Comparison of ENCODE assay signal across 16 cellular contexts in genomic region chrX:8319359-8319758, GRCh38.
DNase-seq lines count a peak whose midpoint lies in the region; ATAC-seq and TF ChIP-seq lines count a peak whose summit lies in the region.
"Had no signal": no experiment of that assay in that cellular context is flagged by ENCODE, and none has a peak within 500 bp of the region (broad histone marks: within the 10 kb centered on the region; RNA-seq: fewer than 3 reads in every experiment).

No MANE protein-coding gene starts in this region.

- H3K27me3 ChIP-seq in GM23338 (ENCODE audit: insufficient read depth): no peaks in the 10 kb centered on the region
- H3K27me3 ChIP-seq in H7 (ENCODE audit: control insufficient read depth, insufficient read depth, low read length): no peaks in the 10 kb centered on the region
- H3K27me3 ChIP-seq in endodermal cell (ENCODE audit: control insufficient read depth, insufficient read depth, low read length, poor library complexity, severe bottlenecking): no peaks in the 10 kb centered on the region
- H3K27me3 ChIP-seq: BE2C had no signal

- DNase-seq in GM23338 (ENCODE audit: low spot score) (peak; percentile 23), H7 (peak; percentile 25), NCI-H345 treated with DMSO at 0.1 percent for 48 hours (lab: John Stamatoyannopoulos, UW; ENCODE audit: unreplicated experiment) (peak; percentile 1), endodermal cell (peak; percentile 55), glomerular visceral epithelial cell (ENCODE audit: extremely low spot score) (no peak)
- no peak for DNase-seq in effector memory CD8-positive, alpha-beta T cell
- DNase-seq: BE2C; CD4-positive, alpha-beta memory T cell; COR-L47; DMS53; GF-D8 had no signal

- H3K9me3 ChIP-seq in endodermal cell (ENCODE audit: control insufficient read depth, low read length): no peaks in the 10 kb centered on the region
- H3K9me3 ChIP-seq: A549, BE2C had no signal

- ATAC-seq in GM23338 (peak; percentile 86), HG02642 (IDR thresholded peaks at IDR 0.05; ENCODE audit: poor library complexity, unreplicated experiment) (no peak)
- no peak for ATAC-seq in effector memory CD8-positive, alpha-beta T cell (replicated peaks)
- ATAC-seq in stimulated activated memory B cell treated with anti-CD40 and anti-IgM and Interleukin-4, amounts not matched to agents 10 μg/mL and 1 μg/mL and 100 μg/mL, for 72 hours: no peak
- ATAC-seq: A549, K562 had no signal

- no peaks in the 10 kb centered on the region for H3F3A ChIP-seq in GM23338 (replicated peaks; ENCODE audit: low read depth)

- WGBS in endodermal cell (ENCODE audit: insufficient coverage in 1 of 2, insufficient read length in 1 of 2), 2 experiments: 72% methylated on average over 7 of the region's 7 CpGs; no CpG with 5 or more reads in 1 of the 2 experiments

- H3K4me3 Mint-ChIP-seq in GM23338 (peak overlapping the region; percentile 44; the same call in 1 of the 3 replicates), endodermal cell (no peak overlapping the region)
- H3K4me3 Mint-ChIP-seq in effector memory CD8-positive, alpha-beta T cell: no peak overlapping the region
- H3K4me3 Mint-ChIP-seq in stimulated activated memory B cell treated with anti-CD40 and anti-IgM and Interleukin-4, amounts not matched to agents 10 μg/mL and 1 μg/mL and 100 μg/mL, for 72 hours: no peak overlapping the region
- H3K4me3 Mint-ChIP-seq: CD4-positive, alpha-beta memory T cell had no signal

- no peaks in the 10 kb centered on the region for H4K20me1 ChIP-seq in GM23338 (replicated peaks; ENCODE audit: insufficient read depth)

- no peaks in the 10 kb centered on the region for H3K27me3 Mint-ChIP-seq in GM23338 (ENCODE audit: insufficient read depth, low read depth, poor library complexity)
- no peaks in the 10 kb centered on the region for H3K27me3 Mint-ChIP-seq in endodermal cell (ENCODE audit: insufficient read depth)
- H3K27me3 Mint-ChIP-seq in effector memory CD8-positive, alpha-beta T cell: no peaks in the 10 kb centered on the region
- H3K27me3 Mint-ChIP-seq in stimulated activated memory B cell treated with anti-CD40 and anti-IgM and Interleukin-4, amounts not matched to agents 10 μg/mL and 1 μg/mL and 100 μg/mL, for 72 hours: no peaks in the 10 kb centered on the region
- H3K27me3 Mint-ChIP-seq: CD4-positive, alpha-beta memory T cell had no signal

- H3K9ac ChIP-seq in endodermal cell (ENCODE audit: extremely low read depth, low read length, poor library complexity, severe bottlenecking): no peak overlapping the region

- H3K27ac Mint-ChIP-seq in GM23338 (no peak overlapping the region), endodermal cell (no peak overlapping the region)
- H3K27ac Mint-ChIP-seq in effector memory CD8-positive, alpha-beta T cell: no peak overlapping the region
- H3K27ac Mint-ChIP-seq in stimulated activated memory B cell treated with anti-CD40 and anti-IgM and Interleukin-4, amounts not matched to agents 10 μg/mL and 1 μg/mL and 100 μg/mL, for 72 hours: no peak overlapping the region
- H3K27ac Mint-ChIP-seq: CD4-positive, alpha-beta memory T cell had no signal

- no peaks in the 10 kb centered on the region for H3K9me2 ChIP-seq in GM23338 (ENCODE audit: insufficient read depth)

- no peak overlapping the region for H3K27ac ChIP-seq in GM23338 (ENCODE audit: low read depth)
- H3K27ac ChIP-seq in endodermal cell (ENCODE audit: low read depth, low read length): no peak overlapping the region
- H3K27ac ChIP-seq: A549, C4-2B had no signal

- peaks cover 21% of the 10 kb centered on the region for H3K4me1 Mint-ChIP-seq in GM23338
- peaks cover 12% of the 10 kb centered on the region for H3K4me1 Mint-ChIP-seq in endodermal cell
- no peaks in the 10 kb centered on the region for H3K4me1 Mint-ChIP-seq in effector memory CD8-positive, alpha-beta T cell (ENCODE audit: low read depth in 2 of 2)
- H3K4me1 Mint-ChIP-seq in stimulated activated memory B cell treated with anti-CD40 and anti-IgM and Interleukin-4, amounts not matched to agents 10 μg/mL and 1 μg/mL and 100 μg/mL, for 72 hours: no peaks in the 10 kb centered on the region
- H3K4me1 Mint-ChIP-seq: CD4-positive, alpha-beta memory T cell had no signal

- H3K4me2 ChIP-seq in GM23338: peak overlapping the region; percentile 69
- H3K4me2 ChIP-seq: A549 had no signal

- peaks cover 4% of the 10 kb centered on the region; the same call in 2 of the 3 replicates for H3K9me3 Mint-ChIP-seq in GM23338
- peaks cover 8% of the 10 kb centered on the region for H3K9me3 Mint-ChIP-seq in endodermal cell
- peaks cover 0 to 2% of the 10 kb centered on the region in 2 donors for H3K9me3 Mint-ChIP-seq in effector memory CD8-positive, alpha-beta T cell
- no peaks in the 10 kb centered on the region for H3K9me3 Mint-ChIP-seq in stimulated activated memory B cell treated with anti-CD40 and anti-IgM and Interleukin-4, amounts not matched to agents 10 μg/mL and 1 μg/mL and 100 μg/mL, for 72 hours

- H3K36me3 ChIP-seq in GM23338 (ENCODE audit: insufficient read depth) (no peaks in the 10 kb centered on the region), H7 (replicated peaks; ENCODE audit: control insufficient read depth, insufficient read depth, low read length) (no peaks in the 10 kb centered on the region), endodermal cell (ENCODE audit: control insufficient read depth, insufficient read depth, low read length) (no peaks in the 10 kb centered on the region)
- H3K36me3 ChIP-seq: BE2C had no signal

- H3K4me1 ChIP-seq in GM23338 (ENCODE audit: insufficient read depth) (peaks cover 33% of the 10 kb centered on the region), endodermal cell (ENCODE audit: control insufficient read depth, insufficient read depth, low read length) (no peaks in the 10 kb centered on the region)
- H3K4me1 ChIP-seq: A549, BE2C had no signal

- H3K36me3 Mint-ChIP-seq in GM23338 (ENCODE audit: low read depth): peaks cover 4% of the 10 kb centered on the region; the same call in 1 of the 3 replicates
- peaks cover 3% of the 10 kb centered on the region for H3K36me3 Mint-ChIP-seq in endodermal cell (ENCODE audit: low read depth)
- no peaks in the 10 kb centered on the region for H3K36me3 Mint-ChIP-seq in effector memory CD8-positive, alpha-beta T cell (ENCODE audit: insufficient read depth)
- no peaks in the 10 kb centered on the region for H3K36me3 Mint-ChIP-seq in stimulated activated memory B cell treated with anti-CD40 and anti-IgM and Interleukin-4, amounts not matched to agents 10 μg/mL and 1 μg/mL and 100 μg/mL, for 72 hours
- H3K36me3 Mint-ChIP-seq: CD4-positive, alpha-beta memory T cell had no signal

- H3K79me2 ChIP-seq in GM23338 (replicated peaks; ENCODE audit: insufficient read depth): no peaks in the 10 kb centered on the region

- TF ChIP-seq CTCF in GM23338 (conservative IDR thresholded peaks at IDR 0.05; ENCODE audit: low read depth in 2 of 2): no peak
- TF ChIP-seq CTCF in endodermal cell (conservative IDR thresholded peaks at IDR 0.05): no peak

- no peak overlapping the region for H2AFZ ChIP-seq in GM23338

- peak overlapping the region; percentile 25; the same call in 1 of the 2 replicates for H3K4me3 ChIP-seq in GM23338
- H3K4me3 ChIP-seq in H7 (ENCODE audit: insufficient read depth, low read depth, low read length): no peak overlapping the region
- H3K4me3 ChIP-seq in endodermal cell (ENCODE audit: low read length): no peak overlapping the region
- H3K4me3 ChIP-seq: A549, K562 had no signal

Comparison
In these comparisons a context has a peak if more than half of its experiments do, and no peak if none do; other contexts are left out.
1. DNase-seq: peak in GM23338 (single experiment), H7 (single experiment), NCI-H345 treated with DMSO at 0.1 percent for 48 hours (single experiment) and endodermal cell (single experiment); none in effector memory CD8-positive, alpha-beta T cell (0 of 3) and glomerular visceral epithelial cell (single experiment).